In genomic region chr16:50666658-50667496, GRCh38 we compare ENCODE assay signal across 8 cellular contexts. TPM values are rescaled to one million over a fixed set of nuclear protein-coding genes. Genes with fewer than 3 reads are reported as not detected.
DNase-seq lines count a peak whose midpoint lies in the region; ATAC-seq lines count a peak whose summit lies in the region.

No MANE protein-coding gene starts in this region.

- ATAC-seq in GM21390 (IDR thresholded peaks at IDR 0.05; ENCODE audit: unreplicated experiment) (peak; percentile 92), HG03565 (IDR thresholded peaks at IDR 0.05; ENCODE audit: unreplicated experiment) (peak; percentile 88)

- DNase-seq in GDM1 (lab: John Stamatoyannopoulos, UW), result peak; percentile 80
- DNase-seq in activated T-cell treated with anti-CD3 and anti-CD28 coated beads, Interleukin-2, amount 50 U/mL, for 1 hour, result peak; percentile 51
- peak; percentile 53 for DNase-seq in stimulated activated CD4-positive, alpha-beta T cell treated with anti-CD3 and anti-CD28 coated beads, Interleukin-4, amount 100 ng/mL, for 24 hours
- DNase-seq in A172 (ENCODE audit: low spot score), result no peak
- no peak for DNase-seq in HuH-7.5 (ENCODE audit: low spot score)
- no peak for DNase-seq in NCI-H748 treated with DMSO at 0.1 percent for 48 hours (lab: John Stamatoyannopoulos, UW)

RNA-seq across cellular contexts. Expression of gene SNX20, which starts 14.2 kb away (rescaled TPM):
- total RNA-seq in A172 (2014; rRNA removed; shearing (Covaris generic)), result not detected in 2 replicates

RNA-seq across cellular contexts. Expression of gene NOD2, which starts 26.5 kb away (rescaled TPM):
- not detected in 2 replicates for total RNA-seq in A172 (2014; rRNA removed; shearing (Covaris generic))

Comparison
In these comparisons a context has a peak if more than half of its experiments do, and no peak if none do; other contexts are left out.
1. DNase-seq: peak in GDM1 (single experiment), activated T-cell treated with anti-CD3 and anti-CD28 coated beads, Interleukin-2, amount 50 U/mL, for 1 hour (single experiment) and stimulated activated CD4-positive, alpha-beta T cell treated with anti-CD3 and anti-CD28 coated beads, Interleukin-4, amount 100 ng/mL, for 24 hours (single experiment); none in A172 (single experiment), HuH-7.5 (single experiment) and NCI-H748 treated with DMSO at 0.1 percent for 48 hours (single experiment).